ENCODE assay signal across 36 cellular contexts in the genomic region with DNA sequence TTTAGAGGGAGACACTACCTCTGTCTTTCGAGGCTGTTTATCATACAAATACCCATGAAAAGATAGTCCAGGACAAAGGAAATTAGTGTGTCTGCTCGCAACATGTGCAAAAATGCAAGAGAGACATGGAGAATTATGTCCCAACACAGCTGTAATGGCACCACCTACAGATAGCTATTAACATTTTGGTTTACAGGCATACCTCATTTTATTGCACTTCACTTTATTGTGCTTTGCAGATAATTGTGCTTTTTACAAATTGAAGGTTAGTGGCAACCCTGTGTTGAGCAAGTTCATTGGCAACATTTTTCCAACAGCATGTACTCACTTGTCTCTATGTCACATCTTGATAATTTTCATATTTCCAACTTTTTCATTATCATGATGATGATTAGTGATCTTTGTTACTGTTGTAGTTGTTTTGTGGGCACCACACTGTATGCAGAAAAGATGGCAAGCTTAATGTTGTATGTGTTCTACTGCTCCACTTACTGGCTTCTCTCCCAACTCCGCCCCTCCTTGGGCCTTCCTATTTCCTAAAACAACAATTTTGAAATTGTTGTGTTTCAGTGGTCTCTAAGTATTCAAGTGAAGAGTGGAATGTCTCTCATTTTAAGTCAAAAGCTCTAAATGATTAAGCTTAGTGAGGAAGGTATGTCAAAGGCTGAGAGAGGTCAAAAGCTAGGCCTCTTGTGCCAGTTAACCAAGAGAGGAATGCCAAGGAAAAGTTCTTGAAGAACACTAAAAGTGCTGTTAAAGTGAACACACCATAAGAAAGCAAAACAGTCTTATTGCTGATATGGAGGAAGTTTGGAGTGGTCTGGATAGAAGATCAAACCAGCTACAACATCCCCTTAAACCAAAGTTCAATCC. TPM values are rescaled to one million over a fixed set of nuclear protein-coding genes. Genes with fewer than 3 reads are reported as not detected.
DNase-seq lines count a peak whose midpoint lies in the region; ATAC-seq, FAIRE-seq and TF ChIP-seq lines count a peak whose summit lies in the region.
"Had no signal": no experiment of that assay in that cellular context is flagged by ENCODE, and none has a peak within 500 bp of the region (broad histone marks: within the 10 kb centered on the region; RNA-seq: fewer than 3 reads in every experiment).

No MANE protein-coding gene starts in this region.

- dilution Hi-C loops in keratinocyte (cut with MboI; ENCODE audit: extremely low pct_ligation_motif_present, low sequenced_read_pairs) = no loop called here

- ATAC-seq in upper lobe of right lung (peak; percentile 24), GM18861 (IDR thresholded peaks at IDR 0.05; ENCODE audit: unreplicated experiment) (no peak)
- ATAC-seq: heart left ventricle; HepG2; naive thymus-derived CD8-positive, alpha-beta T cell; Right ventricle myocardium inferior had no signal

- H3K4me1 ChIP-seq in adipocyte (ENCODE audit: control insufficient read depth, insufficient read depth, low read length) = peaks cover 35% of the 10 kb centered on the region
- no peaks in the 10 kb centered on the region for H3K4me1 ChIP-seq in keratinocyte (ENCODE audit: control insufficient read depth, extremely low read depth, insufficient read depth, low read length)
- peaks cover 25% of the 10 kb centered on the region for H3K4me1 ChIP-seq in upper lobe of right lung
- H3K4me1 ChIP-seq in OCI-LY7 (ENCODE audit: insufficient read depth, low read length, poor library complexity, severe bottlenecking) = no peaks in the 10 kb centered on the region

- H3K9me1 ChIP-seq in keratinocyte (ENCODE audit: control insufficient read depth, extremely low read depth, insufficient read depth, low read length) = no peaks in the 10 kb centered on the region

- peaks cover 91% of the 10 kb centered on the region for H3K36me3 Mint-ChIP-seq in activated T-cell treated with anti-CD3 and anti-CD28 coated beads, Interleukin-2, amount 50 U/mL, for 24 hours (ENCODE audit: low read depth)

- no peak for DNase-seq in activated T-cell treated with anti-CD3 and anti-CD28 coated beads, Interleukin-2, amount 50 U/mL, for 24 hours
- no peak for DNase-seq in activated T-cell treated with anti-CD3 and anti-CD28 coated beads, Interleukin-2, amount 50 U/mL, for 1 hour
- DNase-seq in adipocyte (ENCODE audit: low read depth) = no peak
- DNase-seq in keratinocyte (ENCODE audit: low read depth, low spot score) = no peak
- no peak for DNase-seq in upper lobe of right lung
- no peak for DNase-seq in OCI-LY7 (ENCODE audit: low spot score)
- DNase-seq in nucleus accumbens (lab: John Stamatoyannopoulos, UW) = no peak
- DNase-seq: 8988T; activated CD4-positive, alpha-beta T cell treated with anti-CD3 and anti-CD28 coated beads, Interleukin-2, amount 50 U/mL, for 4 hours; activated CD4-positive, CD25-positive, alpha-beta regulatory T cell; activated CD8-positive, alpha-beta memory T cell treated with anti-CD3 and anti-CD28 coated beads, Interleukin-2, amount 50 U/mL, for 4 hours; aorta; caudate nucleus; endodermal cell; esophagus squamous epithelium; foreskin melanocyte; heart left ventricle; Kasumi-1; naive thymus-derived CD8-positive, alpha-beta T cell; NCI-H1417 treated with DMSO at 0.1 percent for 48 hours; NCI-H2081; NCI-H2227 treated with DMSO at 0.1 percent for 48 hours; NCI-H526; SK-N-SH; stimulated activated CD4-positive, alpha-beta T cell treated with anti-CD3 and anti-CD28 coated beads, Interleukin-15, amount 100 ng/mL, for 24 hours; stimulated activated CD4-positive, alpha-beta T cell treated with anti-CD3 and anti-CD28 coated beads, Interleukin-4, amount 100 ng/mL, for 4 hours had no signal

- FAIRE-seq in keratinocyte (lab: Jason Lieb, UNC) = peak; percentile 65
- FAIRE-seq: H54, HepG2, TTC549 had no signal

- H2AFZ ChIP-seq in keratinocyte (ENCODE audit: control insufficient read depth, low read length) (no peak overlapping the region), OCI-LY7 (ENCODE audit: low read length) (no peak overlapping the region)

- H3K79me2 ChIP-seq in keratinocyte (ENCODE audit: control insufficient read depth, insufficient read depth, low read length) (no peaks in the 10 kb centered on the region), OCI-LY7 (ENCODE audit: insufficient read depth, low read depth, low read length) (no peaks in the 10 kb centered on the region)

- H3K36me3 ChIP-seq in adipocyte (ENCODE audit: control insufficient read depth, insufficient read depth, low read length, severe bottlenecking) = peaks cover 51% of the 10 kb centered on the region
- H3K36me3 ChIP-seq in keratinocyte (ENCODE audit: control insufficient read depth in 2 of 2, extremely low read depth in 1 of 2, insufficient read depth in 2 of 2, low read length in 2 of 2) = peaks cover 3% of the 10 kb centered on the region in 2 experiments
- H3K36me3 ChIP-seq in upper lobe of right lung = peaks cover 11% of the 10 kb centered on the region
- peaks cover 55% of the 10 kb centered on the region for H3K36me3 ChIP-seq in OCI-LY7 (ENCODE audit: insufficient read depth, low read length)

- H3K4me3 ChIP-seq in adipocyte (ENCODE audit: low read length) = peak overlapping the region; percentile 4
- no peak overlapping the region for H3K4me3 ChIP-seq in keratinocyte (ENCODE audit: control insufficient read depth in 2 of 3, extremely low read depth in 1 of 3, insufficient read depth in 2 of 3, low read depth in 1 of 3, low read length in 3 of 3)
- no peak overlapping the region for H3K4me3 ChIP-seq in upper lobe of right lung
- no peak overlapping the region for H3K4me3 ChIP-seq in OCI-LY7 (ENCODE audit: low read depth, low read length, poor library complexity, severe bottlenecking)
- H3K4me3 ChIP-seq: esophagus squamous epithelium, heart left ventricle, lung had no signal

- TF ChIP-seq CTCF in keratinocyte (optimal IDR thresholded peaks at IDR 0.05 in 1 of 3, IDR thresholded peaks at IDR 0.05 in 1 of 3, conservative IDR thresholded peaks at IDR 0.05 in 1 of 3; ENCODE audit: extremely low read depth in 1 of 3, insufficient read depth in 2 of 3, low read length in 3 of 3) = no peak
- no peak for TF ChIP-seq CTCF in upper lobe of right lung (IDR thresholded peaks at IDR 0.05)
- TF ChIP-seq CTCF in OCI-LY7 (conservative IDR thresholded peaks at IDR 0.05; ENCODE audit: low read length) = no peak

- no peak overlapping the region for H3K4me3 Mint-ChIP-seq in activated T-cell treated with anti-CD3 and anti-CD28 coated beads, Interleukin-2, amount 50 U/mL, for 24 hours
- H3K4me3 Mint-ChIP-seq: activated naive CD4-positive, alpha-beta T cell treated with anti-CD3 and anti-CD28 coated beads, Interleukin-2, amount 50 U/mL, for 24 hours; CD14-positive monocyte; endodermal cell; naive thymus-derived CD8-positive, alpha-beta T cell; T-helper 1 cell treated with Interleukin-12 subunit alpha and Interleukin-12 subunit beta and Interleukin-4 antibody, amounts not matched to agents 30 μg/mL and 1 μg/mL, for 36 hours; type B pancreatic cell had no signal

- no peak overlapping the region for H3K27ac ChIP-seq in keratinocyte (ENCODE audit: control insufficient read depth, insufficient read depth, low read length)
- no peak overlapping the region for H3K27ac ChIP-seq in upper lobe of right lung
- H3K27ac ChIP-seq in OCI-LY7 (ENCODE audit: low read depth, low read length, poor library complexity, severe bottlenecking) = no peak overlapping the region
- H3K27ac ChIP-seq: esophagus squamous epithelium, heart left ventricle had no signal

- peak overlapping the region; percentile 3 for H3K27ac Mint-ChIP-seq in activated T-cell treated with anti-CD3 and anti-CD28 coated beads, Interleukin-2, amount 50 U/mL, for 24 hours
- H3K27ac Mint-ChIP-seq: activated naive CD4-positive, alpha-beta T cell treated with anti-CD3 and anti-CD28 coated beads, Interleukin-2, amount 50 U/mL, for 24 hours; endodermal cell; T-helper 1 cell treated with Interleukin-12 subunit alpha and Interleukin-12 subunit beta and Interleukin-4 antibody, amounts not matched to agents 30 μg/mL and 1 μg/mL, for 36 hours; type B pancreatic cell had no signal

- no peaks in the 10 kb centered on the region for H3K27me3 Mint-ChIP-seq in activated T-cell treated with anti-CD3 and anti-CD28 coated beads, Interleukin-2, amount 50 U/mL, for 24 hours
- H3K27me3 Mint-ChIP-seq: activated naive CD4-positive, alpha-beta T cell treated with anti-CD3 and anti-CD28 coated beads, Interleukin-2, amount 50 U/mL, for 24 hours; naive thymus-derived CD8-positive, alpha-beta T cell; type B pancreatic cell had no signal

- H3K27me3 ChIP-seq in adipocyte (replicated peaks; ENCODE audit: control insufficient read depth, insufficient read depth, low read length) (no peaks in the 10 kb centered on the region), keratinocyte (ENCODE audit: control insufficient read depth, extremely low read depth, insufficient read depth, low read length) (no peaks in the 10 kb centered on the region), upper lobe of right lung (no peaks in the 10 kb centered on the region)
- H3K27me3 ChIP-seq: esophagus squamous epithelium, heart left ventricle had no signal

- H3K9ac ChIP-seq in adipocyte (ENCODE audit: low read length) (no peak overlapping the region), keratinocyte (ENCODE audit: control insufficient read depth, extremely low read depth, insufficient read depth, low read length) (no peak overlapping the region)
- H3K9ac ChIP-seq: SK-N-SH had no signal

- H3K9me3 Mint-ChIP-seq in activated T-cell treated with anti-CD3 and anti-CD28 coated beads, Interleukin-2, amount 50 U/mL, for 24 hours = no peaks in the 10 kb centered on the region
- H3K9me3 Mint-ChIP-seq: activated naive CD4-positive, alpha-beta T cell treated with anti-CD3 and anti-CD28 coated beads, Interleukin-2, amount 50 U/mL, for 24 hours; CD14-positive monocyte; endodermal cell; naive thymus-derived CD8-positive, alpha-beta T cell; T-helper 1 cell treated with Interleukin-12 subunit alpha and Interleukin-12 subunit beta and Interleukin-4 antibody, amounts not matched to agents 30 μg/mL and 1 μg/mL, for 36 hours; type B pancreatic cell had no signal

- no peaks in the 10 kb centered on the region for H3K9me2 ChIP-seq in OCI-LY7 (ENCODE audit: insufficient read depth, low read length)
- H3K9me2 ChIP-seq: SK-N-SH had no signal

- H3K4me2 ChIP-seq in keratinocyte (ENCODE audit: control insufficient read depth, extremely low read depth, insufficient read depth, low read depth, low read length) = no peak overlapping the region
- no peak overlapping the region for H3K4me2 ChIP-seq in OCI-LY7 (ENCODE audit: low read length)
- H3K4me2 ChIP-seq: SK-N-SH had no signal

- H3K9me3 ChIP-seq in adipocyte (ENCODE audit: control insufficient read depth, low read length) (no peaks in the 10 kb centered on the region), keratinocyte (ENCODE audit: control insufficient read depth, low read depth, low read length) (no peaks in the 10 kb centered on the region), upper lobe of right lung (no peaks in the 10 kb centered on the region), OCI-LY7 (ENCODE audit: low read length) (no peaks in the 10 kb centered on the region)
- H3K9me3 ChIP-seq: esophagus squamous epithelium, heart left ventricle, SK-N-SH had no signal

- intact Hi-C loops in upper lobe of right lung (cut with DNase I) (no loop called here), OCI-LY7 (cut with micrococcal nuclease; ENCODE audit: unreplicated experiment) (no loop called here)

- CTCF ChIA-PET in OCI-LY7 (lab: Charles Lee; ENCODE audit: unreplicated experiment) = interaction anchor here (1.0 kb wide), 1 partner anchor 189 kb away, joined by 3 read pairs; no protein-coding TSS in a partner anchor

- POLR2A ChIA-PET in OCI-LY7 (lab: Charles Lee) = interaction anchor here (0.6 to 1.4 kb wide), 4 partner anchors 9 to 77 kb away, joined by 3 to 7 read pairs (median 4); no protein-coding TSS in a partner anchor

- no TSS peak for BruUV-seq in OCI-LY7 (replicated peaks; lab: Mats Ljungman, UMichigan)

- H4K20me1 ChIP-seq in keratinocyte (ENCODE audit: control insufficient read depth, extremely low read depth, insufficient read depth, low read length) (no peaks in the 10 kb centered on the region), OCI-LY7 (ENCODE audit: insufficient read depth, low read length) (no peaks in the 10 kb centered on the region)

- H3K4me1 Mint-ChIP-seq in activated T-cell treated with anti-CD3 and anti-CD28 coated beads, Interleukin-2, amount 50 U/mL, for 24 hours (ENCODE audit: low read depth) = peaks cover 60% of the 10 kb centered on the region
- H3K4me1 Mint-ChIP-seq: endodermal cell had no signal

RNA-seq across cellular contexts. Expression of gene ANKRD12, which starts 52.0 kb away (rescaled TPM):
- polyA plus RNA-seq in keratinocyte = 2.6 to 8.0 TPM (median 4.9 TPM) in 3 replicates
- polyA plus RNA-seq in keratinocyte (2011; ENCODE audit: low read depth) = 160 TPM
- polyA plus RNA-seq in keratinocyte (2011; cell fraction: cytosol; rRNA removed) = 2.0 and 3.8 TPM in 2 replicates
- 7.0 and 9.0 TPM in 2 replicates for polyA plus RNA-seq in keratinocyte (2011; cell fraction: nucleus; rRNA removed)
- 12.7 and 21.4 TPM in 2 replicates for polyA plus RNA-seq in keratinocyte (2012; ENCODE audit: low replicate concordance)
- polyA minus RNA-seq in keratinocyte = 3.0 to 39.0 TPM (median 12.0 TPM) in 3 replicates
- 11.3 TPM for polyA minus RNA-seq in keratinocyte (2011; cell fraction: cytosol; rRNA and poly(A)+ RNA removed)
- polyA minus RNA-seq in keratinocyte (2011; cell fraction: nucleus; rRNA and poly(A)+ RNA removed) = 10.2 and 29.2 TPM in 2 replicates
- 74.2 TPM for total RNA-seq in upper lobe of right lung
- total RNA-seq in OCI-LY7 (2014; rRNA removed; shearing (Covaris generic)) = 65.9 and 74.5 TPM in 2 replicates
- total RNA-seq in OCI-LY7 (2022) = 66.5 and 67.0 TPM in 2 replicates
